8 cellular contexts compared by ENCODE assay signal in genomic region chr20:1946762-1947534, GRCh38. TPM values are rescaled to one million over a fixed set of nuclear protein-coding genes. Genes with fewer than 3 reads are reported as not detected.
DNase-seq lines count a peak whose midpoint lies in the region; ATAC-seq and TF ChIP-seq lines count a peak whose summit lies in the region.

No MANE protein-coding gene starts in this region.

- H3K4me1 Mint-ChIP-seq in dendritic cell treated with granulocyte-macrophage colony-stimulating factor and Interleukin-4, amounts not matched to agents 40 ng/mL and 50 ng/mL, for 4 days (ENCODE audit: low read depth), result peaks cover 98% of the 10 kb centered on the region

- peak overlapping the region in 1 of 2 donors; percentile 10 for H3K4me3 ChIP-seq in left lung
- H3K4me3 ChIP-seq in stomach, result peak overlapping the region; percentile 12 to 22 (median 20)

- intact Hi-C loops in dendritic cell treated with granulocyte-macrophage colony-stimulating factor and Interleukin-4, amounts not matched to agents 40 ng/mL and 50 ng/mL, for 4 days (cut with micrococcal nuclease), result no loop called here
- intact Hi-C loops in left lung (cut with DNase I), result no loop called here
- intact Hi-C loops in stomach (cut with DNase I; ENCODE audit: low total_unique reads), result no loop called here

- peak overlapping the region; percentile 76 for H3K27ac Mint-ChIP-seq in dendritic cell treated with granulocyte-macrophage colony-stimulating factor and Interleukin-4, amounts not matched to agents 40 ng/mL and 50 ng/mL, for 4 days

- no peaks in the 10 kb centered on the region for H3K9me3 ChIP-seq in left lung
- no peaks in the 10 kb centered on the region for H3K9me3 ChIP-seq in stomach

- peak; percentile 53 for ATAC-seq in left lung
- no peak for ATAC-seq in HG03045 (IDR thresholded peaks at IDR 0.05; ENCODE audit: unreplicated experiment)
- ATAC-seq in GM21381 (IDR thresholded peaks at IDR 0.05; ENCODE audit: unreplicated experiment), result no peak
- no peak for ATAC-seq in HG03460 (IDR thresholded peaks at IDR 0.05; ENCODE audit: unreplicated experiment)

- peak; percentile 93 for DNase-seq in NCI-H2171 (lab: John Stamatoyannopoulos, UW)
- peak; percentile 55 to 86 for DNase-seq in left lung
- DNase-seq in stomach, result peak; percentile 29
- no peak for DNase-seq in activated naive CD4-positive, alpha-beta T cell treated with anti-CD3 and anti-CD28 coated beads, Interleukin-2, amount 50 U/mL, for 16 hours

- no peaks in the 10 kb centered on the region for H3K36me3 Mint-ChIP-seq in dendritic cell treated with granulocyte-macrophage colony-stimulating factor and Interleukin-4, amounts not matched to agents 40 ng/mL and 50 ng/mL, for 4 days (ENCODE audit: low read depth)

- no peak for TF ChIP-seq POLR2A in stomach (IDR thresholded peaks at IDR 0.05)

- TF ChIP-seq CTCF in left lung (IDR thresholded peaks at IDR 0.05) (no peak), stomach (IDR thresholded peaks at IDR 0.05) (no peak)

- 7 to 16% (median 11%) methylated on average over 26 to 39 of the region's 39 CpGs for WGBS in stomach, 5 donors

- no peaks in the 10 kb centered on the region for H3K27me3 Mint-ChIP-seq in dendritic cell treated with granulocyte-macrophage colony-stimulating factor and Interleukin-4, amounts not matched to agents 40 ng/mL and 50 ng/mL, for 4 days

- H3K36me3 ChIP-seq in left lung (no peaks in the 10 kb centered on the region), stomach (no peaks in the 10 kb centered on the region)

- H3K27me3 ChIP-seq in left lung, result peaks cover 0 to 62% of the 10 kb centered on the region in 2 donors
- peaks cover 0 to 52% (median 14%) of the 10 kb centered on the region in 3 donors for H3K27me3 ChIP-seq in stomach

- H3K9me3 Mint-ChIP-seq in dendritic cell treated with granulocyte-macrophage colony-stimulating factor and Interleukin-4, amounts not matched to agents 40 ng/mL and 50 ng/mL, for 4 days, result no peaks in the 10 kb centered on the region

- H3K27ac ChIP-seq in left lung, result peak overlapping the region; percentile 39 to 94
- H3K27ac ChIP-seq in stomach, result peak overlapping the region in 3 of 5 donors; percentile 40 to 76 (median 69)

- peaks cover 2 to 82% of the 10 kb centered on the region in 2 donors for H3K4me1 ChIP-seq in left lung
- peaks cover 10 to 38% (median 12%) of the 10 kb centered on the region in 4 donors for H3K4me1 ChIP-seq in stomach

- peak overlapping the region; percentile 59 for H3K4me3 Mint-ChIP-seq in dendritic cell treated with granulocyte-macrophage colony-stimulating factor and Interleukin-4, amounts not matched to agents 40 ng/mL and 50 ng/mL, for 4 days

- TF ChIP-seq EP300 in stomach (IDR thresholded peaks at IDR 0.05), result no peak

RNA-seq across cellular contexts. Expression of gene PDYN, which starts 46.9 kb away (rescaled TPM):
- total RNA-seq in left lung (not detected), stomach (not detected)
- polyA plus RNA-seq in stomach, result not detected

RNA-seq across cellular contexts. Expression of gene SIRPA, which starts 51.7 kb away (rescaled TPM):
- 100 to 1,000 TPM in 1 of 2 donors, 10 to 100 TPM in 1; 43.9 to 102 TPM for total RNA-seq in left lung
- 10 to 100 TPM in 1 of 5 donors, 1 to 10 TPM in 3, under 1 TPM in 1; 0.29 to 35.5 (median 8.8) TPM for total RNA-seq in stomach
- 1 to 10 TPM; 5.7 to 8.5 (median 7.0) TPM for polyA plus RNA-seq in stomach
